ENCODE assay signal across 1 cellular context in genomic region chr10:11609052-11609451, GRCh38.
TF ChIP-seq lines count a peak whose summit lies in the region.

No MANE protein-coding gene starts in this region.

TF ChIP-seq in H1, 55 proteins besides CTCF, POLR2A, EP300 and RAD21:
- TF ChIP-seq CEBPB (IDR thresholded peaks at IDR 0.05; ENCODE audit: low read depth, low read length) (no peak), BCL11A (IDR thresholded peaks at IDR 0.05; ENCODE audit: low read depth in 2 of 2, low read length in 2 of 2) (no peak), TAF1 (IDR thresholded peaks at IDR 0.05; ENCODE audit: low read depth, low read length) (no peak), E2F6 (IDR thresholded peaks at IDR 0.05) (no peak), GTF2F1 (IDR thresholded peaks at IDR 0.05; ENCODE audit: borderline replicate concordance, low read depth, low read length) (no peak), KDM1A (IDR thresholded peaks at IDR 0.05; ENCODE audit: borderline replicate concordance, low read length) (no peak), TBP (IDR thresholded peaks at IDR 0.05; ENCODE audit: low read depth, low read length) (no peak), PHF8 (conservative IDR thresholded peaks at IDR 0.05; ENCODE audit: low read depth, low read length) (no peak), CBX8 (IDR thresholded peaks at IDR 0.05; ENCODE audit: borderline replicate concordance, low read depth, low read length) (no peak), CREB1 (IDR thresholded peaks at IDR 0.05) (no peak), EZH2 (IDR thresholded peaks at IDR 0.05; ENCODE audit: low read depth, low read length, severe bottlenecking) (no peak), RXRA (IDR thresholded peaks at IDR 0.05; ENCODE audit: insufficient read depth, low read depth, low read length) (no peak), CHD2 (IDR thresholded peaks at IDR 0.05; ENCODE audit: low read length) (no peak), MAX (IDR thresholded peaks at IDR 0.05) (no peak), RBBP5 (IDR thresholded peaks at IDR 0.05; ENCODE audit: borderline replicate concordance, low read depth, low read length) (no peak), KDM5A (IDR thresholded peaks at IDR 0.05; ENCODE audit: low read length) (no peak)
